ENCODE assay signal across 29 cellular contexts in the genomic region with DNA sequence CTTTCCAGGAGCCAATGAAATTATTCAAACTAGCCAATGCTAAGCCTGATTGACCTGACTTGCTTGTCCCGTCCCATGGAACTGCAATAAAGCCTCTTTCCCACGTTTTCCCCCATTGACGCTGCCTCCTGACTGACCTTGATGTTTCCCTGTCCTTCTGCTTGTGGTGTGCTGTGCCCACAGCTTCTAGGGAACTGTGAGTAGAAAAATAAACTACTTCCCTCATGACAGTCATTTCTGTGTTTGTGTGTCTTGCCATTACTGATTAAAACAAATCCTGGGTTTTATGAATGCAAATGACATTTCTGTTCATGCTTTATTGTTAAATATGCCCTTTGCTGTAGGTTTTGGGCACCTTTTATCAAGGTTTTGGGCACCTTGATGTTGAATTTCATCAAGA.
"Had no signal": no experiment of that assay in that cellular context is flagged by ENCODE, and none has a peak within 500 bp of the region (broad histone marks: within the 10 kb centered on the region; RNA-seq: fewer than 3 reads in every experiment).

No MANE protein-coding gene starts in this region.

- H3K4me3 ChIP-seq: colonic mucosa, esophagus muscularis mucosa, gastroesophageal sphincter, heart left ventricle, hepatocyte, left lung, mucosa of descending colon, neural progenitor cell, right lobe of liver, smooth muscle cell, thoracic aorta, tibial nerve, upper lobe of left lung, uterus had no signal

- H3K4me3 Mint-ChIP-seq: mesothelial cell of epicardium; naive B cell; nephron; neural progenitor cell; stimulated activated effector memory CD8-positive, alpha-beta T cell treated with anti-CD3 and anti-CD28 coated beads, Interleukin-12 subunit alpha, Interleukin-12 subunit beta, amount 100 ng/mL, for 72 hours; stimulated activated naive CD8-positive, alpha-beta T cell treated with anti-CD3 and anti-CD28 coated beads, Interleukin-15, Interleukin-2, amounts not matched to agents 100 ng/mL and 50 ng/mL, for 24 hours had no signal

- H3K4me1 ChIP-seq: colonic mucosa, esophagus muscularis mucosa, gastroesophageal sphincter, heart left ventricle, left lung, neural progenitor cell, parathyroid adenoma, right lobe of liver, tibial nerve, upper lobe of left lung, uterus had no signal

- H3K9me3 ChIP-seq: colonic mucosa, mucosa of descending colon, right lobe of liver, thoracic aorta, upper lobe of left lung, uterus had no signal

- H3K4me1 Mint-ChIP-seq: mesothelial cell of epicardium; nephron; neural progenitor cell; stimulated activated effector memory CD8-positive, alpha-beta T cell treated with anti-CD3 and anti-CD28 coated beads, Interleukin-12 subunit alpha, Interleukin-12 subunit beta, amount 100 ng/mL, for 72 hours had no signal

- H3K27ac ChIP-seq: colonic mucosa, esophagus muscularis mucosa, foreskin keratinocyte, gastroesophageal sphincter, heart left ventricle, hepatocyte, left lung, neural progenitor cell, parathyroid adenoma, right lobe of liver, thoracic aorta, tibial nerve, upper lobe of left lung, uterus had no signal

- H3K27me3 ChIP-seq: colonic mucosa, esophagus muscularis mucosa, foreskin keratinocyte, gastroesophageal sphincter, hepatocyte, left lung, neural progenitor cell, right lobe of liver, tibial nerve, upper lobe of left lung, uterus had no signal

- FAIRE-seq: endothelial cell of umbilical vein had no signal

- H3K36me3 ChIP-seq: colonic mucosa, esophagus muscularis mucosa, gastroesophageal sphincter, heart left ventricle, left lung, neural progenitor cell, right lobe of liver, thoracic aorta, tibial nerve, upper lobe of left lung, uterus had no signal

- H3K27ac Mint-ChIP-seq: mesothelial cell of epicardium; naive B cell; nephron; neural progenitor cell; progenitor cell of endocrine pancreas; stimulated activated effector memory CD8-positive, alpha-beta T cell treated with anti-CD3 and anti-CD28 coated beads, Interleukin-12 subunit alpha, Interleukin-12 subunit beta, amount 100 ng/mL, for 72 hours; stimulated activated naive CD8-positive, alpha-beta T cell treated with anti-CD3 and anti-CD28 coated beads, Interleukin-15, Interleukin-2, amounts not matched to agents 100 ng/mL and 50 ng/mL, for 24 hours had no signal

- H3K36me3 Mint-ChIP-seq: mesothelial cell of epicardium; naive B cell; stimulated activated effector memory CD8-positive, alpha-beta T cell treated with anti-CD3 and anti-CD28 coated beads, Interleukin-12 subunit alpha, Interleukin-12 subunit beta, amount 100 ng/mL, for 72 hours had no signal

- ATAC-seq: foreskin keratinocyte; gastroesophageal sphincter; heart left ventricle; left cardiac atrium; left lung; mucosa of descending colon; right lobe of liver; stimulated activated effector memory CD8-positive, alpha-beta T cell treated with anti-CD3 and anti-CD28 coated beads, Interleukin-12 subunit alpha, Interleukin-12 subunit beta, amount 100 ng/mL, for 72 hours had no signal

- H3K27me3 Mint-ChIP-seq: progenitor cell of endocrine pancreas had no signal

- DNase-seq: colonic mucosa; dermis blood vessel endothelial cell; effector memory CD4-positive, alpha-beta T cell; foreskin keratinocyte; heart left ventricle; left cardiac atrium; left lung; mesenchymal stem cell; mucosa of descending colon; naive B cell; right lobe of liver; stimulated activated CD4-positive, alpha-beta T cell treated with anti-CD3 and anti-CD28 coated beads, Interleukin-2, amount 100 ng/mL, for 24 hours; stimulated activated CD4-positive, alpha-beta T cell treated with anti-CD3 and anti-CD28 coated beads, Interleukin-4, amount 100 ng/mL, for 24 hours; upper lobe of left lung; uterus had no signal
